ENCODE assay signal across 1 cellular context in the genomic region with DNA sequence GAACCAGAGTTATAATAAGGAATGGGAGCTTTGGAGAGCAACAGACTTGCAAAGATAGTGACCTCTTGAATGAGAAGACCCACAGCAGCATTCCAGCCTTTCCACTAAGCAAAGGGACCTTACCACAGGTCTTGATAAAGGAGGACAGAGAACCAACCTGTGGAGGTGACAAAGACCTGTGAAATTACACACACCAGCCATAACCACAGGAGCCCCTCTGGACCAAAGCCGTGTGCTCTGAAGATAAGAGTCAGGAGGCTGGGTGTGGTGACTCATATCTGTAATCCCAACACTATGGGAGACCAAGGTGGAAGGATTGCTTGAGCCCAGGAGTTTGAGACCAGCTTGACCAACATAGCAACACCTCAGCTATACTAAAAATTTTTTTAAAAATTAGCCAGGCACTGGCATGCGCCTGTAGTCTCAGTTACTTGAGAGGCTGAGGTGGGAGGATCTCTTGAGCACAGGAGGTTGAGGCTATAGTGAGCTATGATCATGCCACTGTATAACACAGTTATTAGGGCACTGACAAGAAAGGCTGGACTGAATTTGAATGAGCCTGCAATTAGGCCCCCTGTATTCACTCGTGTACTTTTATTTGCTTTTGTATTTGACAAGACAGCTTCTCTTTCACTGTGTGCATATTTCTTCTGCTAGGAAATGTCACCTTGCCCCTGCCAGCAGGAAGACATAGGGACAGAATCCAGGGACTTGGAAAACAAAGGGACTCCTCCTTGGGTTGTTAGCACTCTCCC.
A peak's percentile ranks its signal among the peaks of the same experiment; 100 is the strongest.
TF ChIP-seq lines count a peak whose summit lies in the region.

No MANE protein-coding gene starts in this region.

TF ChIP-seq in K562, 482 proteins besides CTCF, POLR2A, EP300 and RAD21 (continued from another document):
- TF ChIP-seq ETV5 (CRISPR knock-in tag; IDR thresholded peaks at IDR 0.05; ENCODE audit: low read depth) (0 out of 2 replicates have a peak, but pooled peaks have one; percentile 20), ZNF133 (CRISPR knock-in tag; IDR thresholded peaks at IDR 0.05) (no peak), TEAD4 (IDR thresholded peaks at IDR 0.05; ENCODE audit: low read length) (peak; percentile 91), TEAD4 (CRISPR knock-in tag; IDR thresholded peaks at IDR 0.05; ENCODE audit: borderline replicate concordance) (no peak), MXI1 (IDR thresholded peaks at IDR 0.05; ENCODE audit: low read depth, low read length) (no peak), KAT8 (IDR thresholded peaks at IDR 0.05; ENCODE audit: low read depth) (no peak), ZNF263 (CRISPR knock-in tag; IDR thresholded peaks at IDR 0.05; ENCODE audit: borderline replicate concordance) (no peak), DPF2 (IDR thresholded peaks at IDR 0.05) (peak; percentile 98), ZSCAN32 (CRISPR knock-in tag; IDR thresholded peaks at IDR 0.05) (no peak), SMARCE1 (IDR thresholded peaks at IDR 0.05) (peak; percentile 95), KHSRP (IDR thresholded peaks at IDR 0.05) (no peak), GATAD2B (IDR thresholded peaks at IDR 0.05; ENCODE audit: borderline replicate concordance) (peak; percentile 46; the same call in 1 of the 2 replicates), PHB (CRISPR knock-in tag; IDR thresholded peaks at IDR 0.05) (no peak), E2F3 (CRISPR knock-in tag; IDR thresholded peaks at IDR 0.05) (no peak), SMAD3 (CRISPR knock-in tag; conservative IDR thresholded peaks at IDR 0.05) (no peak), DNMT1 (IDR thresholded peaks at IDR 0.05) (no peak), SIN3A (IDR thresholded peaks at IDR 0.05; ENCODE audit: borderline replicate concordance in 2 of 2, control insufficient read depth in 1 of 2, low read depth in 2 of 2, low read length in 2 of 2) (no peak), TAF15 (IDR thresholded peaks at IDR 0.05; ENCODE audit: low read depth, low read length) (no peak), POU5F1 (IDR thresholded peaks at IDR 0.05; ENCODE audit: borderline replicate concordance, low read depth, low read length, partially characterized antibody) (no peak), HNRNPH1 (optimal IDR thresholded peaks at IDR 0.05; ENCODE audit: low read depth, low read length) (no peak), ZNF408 (CRISPR knock-in tag; IDR thresholded peaks at IDR 0.05; ENCODE audit: low read depth) (no peak), CC2D1A (IDR thresholded peaks at IDR 0.05) (peak; percentile 40; the same call in 1 of the 2 replicates), JUN (IDR thresholded peaks at IDR 0.05; ENCODE audit: borderline replicate concordance, low read depth, low read length) (peak; percentile 90), JUN (CRISPR knock-in tag; IDR thresholded peaks at IDR 0.05; ENCODE audit: borderline replicate concordance) (0 out of 2 replicates have a peak, but pooled peaks have one; percentile 45), SMAD1 (IDR thresholded peaks at IDR 0.05; ENCODE audit: low read depth, low read length, partially characterized antibody) (no peak), ZBTB33 (CRISPR knock-in tag; IDR thresholded peaks at IDR 0.05) (no peak), BRF2 (IDR thresholded peaks at IDR 0.05; ENCODE audit: borderline replicate concordance, insufficient read depth, insufficient read length) (no peak), CBX5 (IDR thresholded peaks at IDR 0.05; ENCODE audit: borderline replicate concordance, low read depth) (0 out of 2 replicates have a peak, but pooled peaks have one; percentile 9), STAT5A (IDR thresholded peaks at IDR 0.05; ENCODE audit: borderline replicate concordance, low read length) (peak; percentile 77)
- TF ChIP-seq, protein P1, sequence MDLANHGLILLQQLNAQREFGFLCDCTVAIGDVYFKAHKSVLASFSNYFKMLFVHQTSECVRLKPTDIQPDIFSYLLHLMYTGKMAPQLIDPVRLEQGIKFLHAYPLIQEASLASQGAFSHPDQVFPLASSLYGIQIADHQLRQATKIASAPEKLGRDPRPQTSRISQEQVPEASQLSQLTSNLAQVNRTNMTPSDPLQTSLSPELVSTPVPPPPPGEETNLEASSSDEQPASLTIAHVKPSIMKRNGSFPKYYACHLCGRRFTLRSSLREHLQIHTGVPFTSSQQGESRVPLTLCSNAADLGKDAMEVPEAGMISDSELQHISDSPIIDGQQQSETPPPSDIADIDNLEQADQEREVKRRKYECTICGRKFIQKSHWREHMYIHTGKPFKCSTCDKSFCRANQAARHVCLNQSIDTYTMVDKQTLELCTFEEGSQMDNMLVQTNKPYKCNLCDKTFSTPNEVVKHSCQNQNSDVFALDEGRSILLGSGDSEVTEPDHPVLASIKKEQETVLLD (IDR thresholded peaks at IDR 0.05), result peak; percentile 66
- TF ChIP-seq, protein P2, sequence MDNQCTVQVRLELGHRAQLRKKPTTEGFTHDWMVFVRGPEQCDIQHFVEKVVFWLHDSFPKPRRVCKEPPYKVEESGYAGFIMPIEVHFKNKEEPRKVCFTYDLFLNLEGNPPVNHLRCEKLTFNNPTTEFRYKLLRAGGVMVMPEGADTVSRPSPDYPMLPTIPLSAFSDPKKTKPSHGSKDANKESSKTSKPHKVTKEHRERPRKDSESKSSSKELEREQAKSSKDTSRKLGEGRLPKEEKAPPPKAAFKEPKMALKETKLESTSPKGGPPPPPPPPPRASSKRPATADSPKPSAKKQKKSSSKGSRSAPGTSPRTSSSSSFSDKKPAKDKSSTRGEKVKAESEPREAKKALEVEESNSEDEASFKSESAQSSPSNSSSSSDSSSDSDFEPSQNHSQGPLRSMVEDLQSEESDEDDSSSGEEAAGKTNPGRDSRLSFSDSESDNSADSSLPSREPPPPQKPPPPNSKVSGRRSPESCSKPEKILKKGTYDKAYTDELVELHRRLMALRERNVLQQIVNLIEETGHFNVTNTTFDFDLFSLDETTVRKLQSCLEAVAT (IDR thresholded peaks at IDR 0.05), result peak in 1 of 2 experiments; percentile 71; a peak in 2 of 4 replicates
- TF ChIP-seq, protein P3, sequence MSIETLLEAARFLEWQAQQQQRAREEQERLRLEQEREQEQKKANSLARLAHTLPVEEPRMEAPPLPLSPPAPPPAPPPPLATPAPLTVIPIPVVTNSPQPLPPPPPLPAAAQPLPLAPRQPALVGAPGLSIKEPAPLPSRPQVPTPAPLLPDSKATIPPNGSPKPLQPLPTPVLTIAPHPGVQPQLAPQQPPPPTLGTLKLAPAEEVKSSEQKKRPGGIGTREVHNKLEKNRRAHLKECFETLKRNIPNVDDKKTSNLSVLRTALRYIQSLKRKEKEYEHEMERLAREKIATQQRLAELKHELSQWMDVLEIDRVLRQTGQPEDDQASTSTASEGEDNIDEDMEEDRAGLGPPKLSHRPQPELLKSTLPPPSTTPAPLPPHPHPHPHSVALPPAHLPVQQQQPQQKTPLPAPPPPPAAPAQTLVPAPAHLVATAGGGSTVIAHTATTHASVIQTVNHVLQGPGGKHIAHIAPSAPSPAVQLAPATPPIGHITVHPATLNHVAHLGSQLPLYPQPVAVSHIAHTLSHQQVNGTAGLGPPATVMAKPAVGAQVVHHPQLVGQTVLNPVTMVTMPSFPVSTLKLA (conservative IDR thresholded peaks at IDR 0.05), result peak in 1 of 2 experiments; percentile 36; a peak in 1 of 4 replicates
- TF ChIP-seq, protein P4, sequence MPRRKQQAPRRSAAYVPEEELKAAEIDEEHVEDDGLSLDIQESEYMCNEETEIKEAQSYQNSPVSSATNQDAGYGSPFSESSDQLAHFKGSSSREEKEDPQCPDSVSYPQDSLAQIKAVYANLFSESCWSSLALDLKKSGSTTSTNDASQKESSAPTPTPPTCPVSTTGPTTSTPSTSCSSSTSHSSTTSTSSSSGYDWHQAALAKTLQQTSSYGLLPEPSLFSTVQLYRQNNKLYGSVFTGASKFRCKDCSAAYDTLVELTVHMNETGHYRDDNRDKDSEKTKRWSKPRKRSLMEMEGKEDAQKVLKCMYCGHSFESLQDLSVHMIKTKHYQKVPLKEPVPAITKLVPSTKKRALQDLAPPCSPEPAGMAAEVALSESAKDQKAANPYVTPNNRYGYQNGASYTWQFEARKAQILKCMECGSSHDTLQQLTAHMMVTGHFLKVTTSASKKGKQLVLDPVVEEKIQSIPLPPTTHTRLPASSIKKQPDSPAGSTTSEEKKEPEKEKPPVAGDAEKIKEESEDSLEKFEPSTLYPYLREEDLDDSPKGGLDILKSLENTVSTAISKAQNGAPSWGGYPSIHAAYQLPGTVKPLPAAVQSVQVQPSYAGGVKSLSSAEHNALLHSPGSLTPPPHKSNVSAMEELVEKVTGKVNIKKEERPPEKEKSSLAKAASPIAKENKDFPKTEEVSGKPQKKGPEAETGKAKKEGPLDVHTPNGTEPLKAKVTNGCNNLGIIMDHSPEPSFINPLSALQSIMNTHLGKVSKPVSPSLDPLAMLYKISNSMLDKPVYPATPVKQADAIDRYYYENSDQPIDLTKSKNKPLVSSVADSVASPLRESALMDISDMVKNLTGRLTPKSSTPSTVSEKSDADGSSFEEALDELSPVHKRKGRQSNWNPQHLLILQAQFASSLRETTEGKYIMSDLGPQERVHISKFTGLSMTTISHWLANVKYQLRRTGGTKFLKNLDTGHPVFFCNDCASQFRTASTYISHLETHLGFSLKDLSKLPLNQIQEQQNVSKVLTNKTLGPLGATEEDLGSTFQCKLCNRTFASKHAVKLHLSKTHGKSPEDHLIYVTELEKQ (CRISPR knock-in tag; IDR thresholded peaks at IDR 0.05), result no peak
- TF ChIP-seq, protein P5, sequence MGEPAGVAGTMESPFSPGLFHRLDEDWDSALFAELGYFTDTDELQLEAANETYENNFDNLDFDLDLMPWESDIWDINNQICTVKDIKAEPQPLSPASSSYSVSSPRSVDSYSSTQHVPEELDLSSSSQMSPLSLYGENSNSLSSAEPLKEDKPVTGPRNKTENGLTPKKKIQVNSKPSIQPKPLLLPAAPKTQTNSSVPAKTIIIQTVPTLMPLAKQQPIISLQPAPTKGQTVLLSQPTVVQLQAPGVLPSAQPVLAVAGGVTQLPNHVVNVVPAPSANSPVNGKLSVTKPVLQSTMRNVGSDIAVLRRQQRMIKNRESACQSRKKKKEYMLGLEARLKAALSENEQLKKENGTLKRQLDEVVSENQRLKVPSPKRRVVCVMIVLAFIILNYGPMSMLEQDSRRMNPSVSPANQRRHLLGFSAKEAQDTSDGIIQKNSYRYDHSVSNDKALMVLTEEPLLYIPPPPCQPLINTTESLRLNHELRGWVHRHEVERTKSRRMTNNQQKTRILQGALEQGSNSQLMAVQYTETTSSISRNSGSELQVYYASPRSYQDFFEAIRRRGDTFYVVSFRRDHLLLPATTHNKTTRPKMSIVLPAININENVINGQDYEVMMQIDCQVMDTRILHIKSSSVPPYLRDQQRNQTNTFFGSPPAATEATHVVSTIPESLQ (CRISPR knock-in tag; IDR thresholded peaks at IDR 0.05), result no peak
- TF ChIP-seq, protein P6, sequence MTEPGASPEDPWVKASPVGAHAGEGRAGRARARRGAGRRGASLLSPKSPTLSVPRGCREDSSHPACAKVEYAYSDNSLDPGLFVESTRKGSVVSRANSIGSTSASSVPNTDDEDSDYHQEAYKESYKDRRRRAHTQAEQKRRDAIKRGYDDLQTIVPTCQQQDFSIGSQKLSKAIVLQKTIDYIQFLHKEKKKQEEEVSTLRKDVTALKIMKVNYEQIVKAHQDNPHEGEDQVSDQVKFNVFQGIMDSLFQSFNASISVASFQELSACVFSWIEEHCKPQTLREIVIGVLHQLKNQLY (CRISPR knock-in tag; conservative IDR thresholded peaks at IDR 0.05), result no peak
- TF ChIP-seq, protein P7, sequence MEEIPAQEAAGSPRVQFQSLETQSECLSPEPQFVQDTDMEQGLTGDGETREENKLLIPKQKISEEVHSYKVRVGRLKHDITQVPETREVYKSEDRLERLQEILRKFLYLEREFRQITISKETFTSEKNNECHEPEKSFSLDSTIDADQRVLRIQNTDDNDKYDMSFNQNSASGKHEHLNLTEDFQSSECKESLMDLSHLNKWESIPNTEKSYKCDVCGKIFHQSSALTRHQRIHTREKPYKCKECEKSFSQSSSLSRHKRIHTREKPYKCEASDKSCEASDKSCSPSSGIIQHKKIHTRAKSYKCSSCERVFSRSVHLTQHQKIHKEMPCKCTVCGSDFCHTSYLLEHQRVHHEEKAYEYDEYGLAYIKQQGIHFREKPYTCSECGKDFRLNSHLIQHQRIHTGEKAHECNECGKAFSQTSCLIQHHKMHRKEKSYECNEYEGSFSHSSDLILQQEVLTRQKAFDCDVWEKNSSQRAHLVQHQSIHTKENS (CRISPR knock-in tag; IDR thresholded peaks at IDR 0.05), result no peak
